In genomic region chr14:49287004-49287403, GRCh38 we compare ENCODE assay signal across 35 cellular contexts.
"Had no signal": no experiment of that assay in that cellular context is flagged by ENCODE, and none has a peak within 500 bp of the region (broad histone marks: within the 10 kb centered on the region; RNA-seq: fewer than 3 reads in every experiment).

No MANE protein-coding gene starts in this region.

- H3K9me3 Mint-ChIP-seq: activated CD4-positive, alpha-beta T cell treated with anti-CD3 and anti-CD28 coated beads, Interleukin-2, amount 10 ng/mL, durations not matched to agents 24 days and 14 days; activated CD8-positive, alpha-beta T cell treated with anti-CD3 and anti-CD28 coated beads for 36 hours; activated naive CD8-positive, alpha-beta T cell treated with anti-CD3 and anti-CD28 coated beads for 36 hours; activated T-cell treated with anti-CD3 and anti-CD28 coated beads, Interleukin-2, amount 50 U/mL, for 72 hours; activated T-helper 17 cell treated with anti-CD3 and anti-CD28 coated beads, Interleukin-2, amount 50 U/mL, for 72 hours had no signal

- H3K4me3 Mint-ChIP-seq: activated CD4-positive, alpha-beta T cell treated with anti-CD3 and anti-CD28 coated beads, Interleukin-2, amount 10 ng/mL, durations not matched to agents 24 days and 14 days; activated CD8-positive, alpha-beta T cell treated with anti-CD3 and anti-CD28 coated beads for 36 hours; activated naive CD8-positive, alpha-beta T cell treated with anti-CD3 and anti-CD28 coated beads for 36 hours; activated T-cell treated with anti-CD3 and anti-CD28 coated beads, Interleukin-2, amount 50 U/mL, for 72 hours; activated T-helper 17 cell treated with anti-CD3 and anti-CD28 coated beads, Interleukin-2, amount 50 U/mL, for 72 hours had no signal

- H3K27ac Mint-ChIP-seq: activated CD4-positive, alpha-beta T cell treated with anti-CD3 and anti-CD28 coated beads, Interleukin-2, amount 10 ng/mL, durations not matched to agents 24 days and 14 days; activated CD8-positive, alpha-beta T cell treated with anti-CD3 and anti-CD28 coated beads for 36 hours; activated naive CD8-positive, alpha-beta T cell treated with anti-CD3 and anti-CD28 coated beads for 36 hours; activated T-cell treated with anti-CD3 and anti-CD28 coated beads, Interleukin-2, amount 50 U/mL, for 72 hours; activated T-helper 17 cell treated with anti-CD3 and anti-CD28 coated beads, Interleukin-2, amount 50 U/mL, for 72 hours had no signal

- ATAC-seq: activated CD8-positive, alpha-beta T cell treated with anti-CD3 and anti-CD28 coated beads for 36 hours; activated T-cell treated with anti-CD3 and anti-CD28 coated beads, Interleukin-2, amount 50 U/mL, for 72 hours; activated T-helper 17 cell treated with anti-CD3 and anti-CD28 coated beads, Interleukin-2, amount 50 U/mL, for 72 hours; body of pancreas had no signal

- H3K36me3 Mint-ChIP-seq: activated naive CD8-positive, alpha-beta T cell treated with anti-CD3 and anti-CD28 coated beads for 36 hours had no signal

- DNase-seq: activated CD4-positive, alpha-beta T cell treated with anti-CD3 and anti-CD28 coated beads for 1 hour; activated CD4-positive, alpha-beta T cell treated with anti-CD3 and anti-CD28 coated beads, Interleukin-2, amount 10 ng/mL, durations not matched to agents 24 days and 14 days; activated CD4-positive, alpha-beta T cell treated with anti-CD3 and anti-CD28 coated beads, Interleukin-2, amount 50 U/mL, for 4 hours; activated CD4-positive, CD25-positive, alpha-beta regulatory T cell; activated CD8-positive, alpha-beta T cell treated with anti-CD3 and anti-CD28 coated beads for 36 hours; activated effector memory CD4-positive, alpha-beta T cell treated with anti-CD3 and anti-CD28 coated beads, Interleukin-2, amount 50 U/mL, for 16 hours; activated naive CD4-positive, alpha-beta T cell; activated naive CD4-positive, alpha-beta T cell treated with anti-CD3 and anti-CD28 coated beads, Interleukin-2, amount 50 U/mL, for 16 hours; activated naive CD8-positive, alpha-beta T cell treated with anti-CD3 and anti-CD28 coated beads for 36 hours; activated T-cell treated with anti-CD3 and anti-CD28 coated beads, Interleukin-2, amount 50 U/mL, for 1 hour; activated T-cell treated with anti-CD3 and anti-CD28 coated beads, Interleukin-2, amount 50 U/mL, for 72 hours; amniotic stem cell; aorta; body of pancreas; MM.1S; NCI-H1092 treated with DMSO at 0.1 percent for 48 hours; NCI-H1417; NCI-H146; NCI-H187; NCI-H2029 treated with DMSO at 0.1 percent for 48 hours; NCI-H2107; NCI-H2171; NCI-H510A; NCI-H526; NCI-H748 treated with DMSO at 0.1 percent for 48 hours; NK-92 treated with Interleukin-12 subunit alpha and Interleukin-12 subunit beta, amount 100 ng/mL, for 24 hours; PC-9; Right ventricle myocardium superior; SW 1271; T-helper 1 cell; T-helper 2 cell; T-helper 9 cell; WERI-Rb-1 had no signal

- H3K4me3 ChIP-seq: body of pancreas, breast epithelium, PC-9 had no signal

- H3K4me1 Mint-ChIP-seq: activated CD4-positive, alpha-beta T cell treated with anti-CD3 and anti-CD28 coated beads, Interleukin-2, amount 10 ng/mL, durations not matched to agents 24 days and 14 days; activated naive CD8-positive, alpha-beta T cell treated with anti-CD3 and anti-CD28 coated beads for 36 hours; activated T-helper 17 cell treated with anti-CD3 and anti-CD28 coated beads, Interleukin-2, amount 50 U/mL, for 72 hours had no signal

- H3K27me3 Mint-ChIP-seq: activated CD4-positive, alpha-beta T cell treated with anti-CD3 and anti-CD28 coated beads, Interleukin-2, amount 10 ng/mL, durations not matched to agents 24 days and 14 days had no signal
